Comparison of ENCODE assay signal across 8 cellular contexts in the genomic region with DNA sequence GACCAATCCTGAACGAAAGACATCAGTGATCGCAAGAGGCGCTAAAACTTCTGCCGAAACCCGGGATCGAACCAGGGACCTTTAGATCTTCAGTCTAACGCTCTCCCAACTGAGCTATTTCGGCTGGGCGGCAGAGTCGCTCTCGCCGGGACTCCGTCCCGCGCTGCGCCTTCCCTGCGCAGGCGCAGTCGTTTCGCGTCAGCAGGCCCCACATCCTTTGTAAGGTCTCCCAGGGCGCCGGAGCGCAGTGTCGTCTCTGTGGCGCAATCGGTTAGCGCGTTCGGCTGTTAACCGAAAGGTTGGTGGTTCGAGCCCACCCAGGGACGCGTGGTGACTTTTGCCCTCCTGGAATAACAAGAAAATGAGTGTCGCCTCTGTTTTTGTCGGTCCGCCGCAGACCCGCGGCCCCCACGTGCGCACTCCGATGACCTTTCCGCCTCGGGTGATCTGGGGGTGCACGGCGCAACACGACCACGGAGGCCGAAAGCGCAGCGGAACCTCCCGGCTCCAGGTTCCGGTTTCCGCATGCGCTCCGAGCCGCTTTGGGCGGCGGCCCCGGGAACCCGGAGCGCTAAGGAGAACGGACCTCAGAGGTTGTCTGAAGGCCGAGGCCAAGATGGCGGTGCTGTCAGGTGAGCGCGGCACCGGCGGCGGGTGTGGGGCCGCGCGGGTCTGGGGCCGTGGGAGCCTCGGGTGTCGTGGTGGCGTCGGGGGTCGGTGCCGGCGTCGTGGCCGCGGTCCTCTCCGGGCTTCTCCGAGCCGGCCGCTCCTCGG. TPM values are rescaled to one million over a fixed set of nuclear protein-coding genes. Genes with fewer than 3 reads are reported as not detected.
DNase-seq lines count a peak whose midpoint lies in the region; ATAC-seq and TF ChIP-seq lines count a peak whose summit lies in the region.

TSS of gene NDUFS7 (plus strand) at position 597 of the 774 bp plus-strand sequence. CDS start at position 617, 20 bp downstream.

- ATAC-seq in naive thymus-derived CD8-positive, alpha-beta T cell = peak; percentile 87 to 89

- H3K27ac ChIP-seq in fibroblast of lung (ENCODE audit: insufficient read depth, low read length) = peak within 1 kb of the TSS; percentile 76

- H3K4me1 ChIP-seq in fibroblast of lung (ENCODE audit: control insufficient read depth, extremely low read depth, insufficient read depth, low read length) = no peaks in the 10 kb centered on the region

- no peaks in the 10 kb centered on the region for H3K9me3 ChIP-seq in fibroblast of lung (ENCODE audit: control insufficient read depth, insufficient read depth, low read depth, low read length)

- H3K9ac ChIP-seq in fibroblast of lung (ENCODE audit: insufficient read depth, low read length) = peak within 1 kb of the TSS; percentile 80

- no peaks in the 10 kb centered on the region for H4K20me1 ChIP-seq in fibroblast of lung (ENCODE audit: control insufficient read depth, extremely low read depth, insufficient read depth, low read length)

- H2AFZ ChIP-seq in fibroblast of lung (ENCODE audit: low read length) = peak within 1 kb of the TSS; percentile 15

- TF ChIP-seq CTCF in LNCaP clone FGC (IDR thresholded peaks at IDR 0.05; ENCODE audit: control insufficient read depth, extremely low read depth, insufficient read depth) = 0 out of 2 replicates have a peak, but pooled peaks have one; percentile 10
- TF ChIP-seq CTCF in fibroblast of lung (conservative IDR thresholded peaks at IDR 0.05 in 1 of 2, IDR thresholded peaks at IDR 0.05 in 1 of 2; ENCODE audit: low read depth in 1 of 2, low read length in 2 of 2) = no peak

- no peaks in the 10 kb centered on the region for H3K9me3 Mint-ChIP-seq in activated T-helper 1 cell treated with anti-CD3 and anti-CD28 coated beads, Interleukin-12 subunit alpha, Interleukin-12 subunit beta, Interleukin-2, Interleukin-4 antibody, amounts not matched to agents 30 ng/mL and 10 ng/mL and 1 ng/mL, durations not matched to agents 14 hours and 24 hours and 36 hours
- H3K9me3 Mint-ChIP-seq in naive thymus-derived CD8-positive, alpha-beta T cell = peaks cover 0 to 7% (median 0%) of the 10 kb centered on the region in 9 donors

- peaks cover 2% of the 10 kb centered on the region for H3K36me3 ChIP-seq in fibroblast of lung (ENCODE audit: control insufficient read depth, insufficient read depth, low read length)

- peaks cover 9% of the 10 kb centered on the region for H3K27me3 Mint-ChIP-seq in activated T-helper 1 cell treated with anti-CD3 and anti-CD28 coated beads, Interleukin-12 subunit alpha, Interleukin-12 subunit beta, Interleukin-2, Interleukin-4 antibody, amounts not matched to agents 30 ng/mL and 10 ng/mL and 1 ng/mL, durations not matched to agents 14 hours and 24 hours and 36 hours (ENCODE audit: insufficient read depth)
- H3K27me3 Mint-ChIP-seq in naive thymus-derived CD8-positive, alpha-beta T cell = peaks cover 0 to 5% (median 2%) of the 10 kb centered on the region in 5 donors

- peak within 1 kb of the TSS; percentile 84 for H3K4me3 Mint-ChIP-seq in activated T-helper 1 cell treated with anti-CD3 and anti-CD28 coated beads, Interleukin-12 subunit alpha, Interleukin-12 subunit beta, Interleukin-2, Interleukin-4 antibody, amounts not matched to agents 30 ng/mL and 10 ng/mL and 1 ng/mL, durations not matched to agents 14 hours and 24 hours and 36 hours
- H3K4me3 Mint-ChIP-seq in naive thymus-derived CD8-positive, alpha-beta T cell = peak within 1 kb of the TSS; percentile 85 to 98 (median 94)

- peak within 1 kb of the TSS; percentile 76 for H3K4me2 ChIP-seq in fibroblast of lung (ENCODE audit: extremely low read depth, insufficient read depth, low read length)

- H3K79me2 ChIP-seq in fibroblast of lung (ENCODE audit: control insufficient read depth, insufficient read depth, low read length) = peaks cover 3% of the 10 kb centered on the region

- H3K4me3 ChIP-seq in LNCaP clone FGC (ENCODE audit: low read depth, low read length) (peak within 1 kb of the TSS; percentile 100), fibroblast of lung (replicated peaks in 1 of 4; ENCODE audit: control extremely low read depth in 1 of 4, insufficient read depth in 1 of 4, low read depth in 3 of 4, low read length in 4 of 4) (peak within 1 kb of the TSS; percentile 57 to 84 (median 78))

- H3K36me3 Mint-ChIP-seq in activated T-helper 1 cell treated with anti-CD3 and anti-CD28 coated beads, Interleukin-12 subunit alpha, Interleukin-12 subunit beta, Interleukin-2, Interleukin-4 antibody, amounts not matched to agents 30 ng/mL and 10 ng/mL and 1 ng/mL, durations not matched to agents 14 hours and 24 hours and 36 hours (ENCODE audit: low read depth) = peaks cover 2% of the 10 kb centered on the region
- peaks cover 0 to 8% (median 4%) of the 10 kb centered on the region in 3 donors for H3K36me3 Mint-ChIP-seq in naive thymus-derived CD8-positive, alpha-beta T cell

- peak within 1 kb of the TSS; percentile 99 for H3K27ac Mint-ChIP-seq in activated T-helper 1 cell treated with anti-CD3 and anti-CD28 coated beads, Interleukin-12 subunit alpha, Interleukin-12 subunit beta, Interleukin-2, Interleukin-4 antibody, amounts not matched to agents 30 ng/mL and 10 ng/mL and 1 ng/mL, durations not matched to agents 14 hours and 24 hours and 36 hours
- peak within 1 kb of the TSS; percentile 94 to 100 (median 97) for H3K27ac Mint-ChIP-seq in naive thymus-derived CD8-positive, alpha-beta T cell

- POLR2A ChIA-PET in naive thymus-derived CD8-positive, alpha-beta T cell (lab: Charles Lee) = interaction anchor here (0.6 to 2.1 kb wide), 17 partner anchors 11 to 676 kb away, joined by 3 to 15 read pairs (median 4); partner anchors contain the start of genes CIRBP, FAM174C and REEP6

- DNase-seq in EL = peak; percentile 86
- peak; percentile 95 for DNase-seq in GOT3 (lab: John Stamatoyannopoulos, UW)
- DNase-seq in LNCaP clone FGC (ENCODE audit: low read depth) = peak; percentile 68
- peak; percentile 95 for DNase-seq in RPMI8226
- peak; percentile 89 for DNase-seq in activated T-helper 1 cell treated with anti-CD3 and anti-CD28 coated beads, Interleukin-12 subunit alpha, Interleukin-12 subunit beta, Interleukin-2, Interleukin-4 antibody, amounts not matched to agents 30 ng/mL and 10 ng/mL and 1 ng/mL, durations not matched to agents 14 hours and 24 hours and 36 hours (ENCODE audit: low spot score)
- DNase-seq in fibroblast of lung (ENCODE audit: low read depth in 2 of 2) = peak; percentile 91 to 96
- DNase-seq in naive thymus-derived CD8-positive, alpha-beta T cell = peak; percentile 87 to 100 (median 94)
- DNase-seq in stimulated activated naive CD4-positive, alpha-beta T cell (lab: John Stamatoyannopoulos, UW) = peak; percentile 86 to 99 (median 94)

- intact Hi-C loops in activated T-helper 1 cell treated with anti-CD3 and anti-CD28 coated beads, Interleukin-12 subunit alpha, Interleukin-12 subunit beta, Interleukin-2, Interleukin-4 antibody, amounts not matched to agents 30 ng/mL and 10 ng/mL and 1 ng/mL, durations not matched to agents 14 hours and 24 hours and 36 hours (cut with micrococcal nuclease) = loop anchor here (1.0 to 5.0 kb wide), 5 partner anchors 24 to 251 kb away; partner anchors contain the start of genes C19orf25, DAZAP1 and RPS15

- H3K27me3 ChIP-seq in fibroblast of lung (ENCODE audit: control insufficient read depth, insufficient read depth, low read length) = no peaks in the 10 kb centered on the region

- H3K4me1 Mint-ChIP-seq in activated T-helper 1 cell treated with anti-CD3 and anti-CD28 coated beads, Interleukin-12 subunit alpha, Interleukin-12 subunit beta, Interleukin-2, Interleukin-4 antibody, amounts not matched to agents 30 ng/mL and 10 ng/mL and 1 ng/mL, durations not matched to agents 14 hours and 24 hours and 36 hours (ENCODE audit: low read depth) = peaks cover 18% of the 10 kb centered on the region
- peaks cover 19 to 32% (median 26%) of the 10 kb centered on the region in 4 donors for H3K4me1 Mint-ChIP-seq in naive thymus-derived CD8-positive, alpha-beta T cell

RNA-seq across cellular contexts. Expression of gene NDUFS7, which starts in this region (rescaled TPM):
- total RNA-seq in activated T-helper 1 cell treated with anti-CD3 and anti-CD28 coated beads, Interleukin-12 subunit alpha, Interleukin-12 subunit beta, Interleukin-2, Interleukin-4 antibody, amounts not matched to agents 30 ng/mL and 10 ng/mL and 1 ng/mL, durations not matched to agents 14 hours and 24 hours and 36 hours = 97.9 and 98.8 TPM in 2 replicates
- 55.0 and 71.2 TPM in 2 replicates for total RNA-seq in fibroblast of lung
- 29.6 and 30.3 TPM in 2 replicates for polyA plus RNA-seq in fibroblast of lung
- 62.7 and 110 TPM in 2 replicates for polyA plus RNA-seq in fibroblast of lung (2012)
- 25.0 and 25.6 TPM in 2 replicates for polyA minus RNA-seq in fibroblast of lung (ENCODE audit: low replicate concordance)
- total RNA-seq in naive thymus-derived CD8-positive, alpha-beta T cell = 10 to 100 TPM; 65.3 to 74.3 TPM
- 100 to 1,000 TPM; 211 to 233 (median 215) TPM for polyA plus RNA-seq in naive thymus-derived CD8-positive, alpha-beta T cell

Comparison
In these comparisons a context has a peak if more than half of its experiments do, and no peak if none do; other contexts are left out.
1. Peak in every context shown above with its lines: DNase-seq, ATAC-seq, H3K4me3 ChIP-seq and H3K27ac ChIP-seq.